28 cellular contexts compared by ENCODE assay signal in the genomic region with DNA sequence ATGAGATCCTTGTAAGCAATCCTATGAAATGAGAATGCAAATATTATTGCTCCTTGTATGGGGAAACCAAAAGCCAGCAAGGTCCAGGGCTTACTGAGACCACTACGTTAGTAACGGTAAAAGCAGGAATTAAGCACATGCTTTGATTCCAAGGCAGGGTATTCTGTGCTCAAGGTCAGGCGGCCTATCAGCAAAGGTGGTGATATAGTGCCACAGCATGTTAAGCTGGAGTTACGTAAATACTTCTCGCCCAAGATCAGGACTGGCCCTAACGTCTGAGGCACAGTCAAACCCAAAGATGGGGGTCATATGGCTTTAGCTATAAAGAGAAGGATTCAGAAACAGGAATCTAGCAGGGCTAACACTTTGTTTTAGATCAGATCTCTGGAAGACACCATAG.
"Had no signal": no experiment of that assay in that cellular context is flagged by ENCODE, and none has a peak within 500 bp of the region (broad histone marks: within the 10 kb centered on the region; RNA-seq: fewer than 3 reads in every experiment).

No MANE protein-coding gene starts in this region.

- H3K27ac ChIP-seq: colonic mucosa, epithelial cell of prostate, esophagus squamous epithelium, gastrocnemius medialis, heart right ventricle, left lung, lower lobe of right lung had no signal

- H3K36me3 ChIP-seq: colonic mucosa, esophagus squamous epithelium, gastrocnemius medialis, left lung, lower lobe of right lung had no signal

- DNase-seq: colonic mucosa; cortex of kidney; effector CD8-positive, alpha-beta T cell; effector memory CD8-positive, alpha-beta T cell; endodermal cell; erythroblast; esophagus squamous epithelium; foreskin fibroblast; foreskin melanocyte; gastrocnemius medialis; glutamatergic neuron; head of caudate nucleus; heart right ventricle; hippocampal formation; left cardiac atrium; left lung; left ventricle myocardium superior; lower lobe of right lung; mesenchymal stem cell; mucosa of descending colon; naive B cell had no signal

- FAIRE-seq: endometrium, islet of Langerhans, keratinocyte had no signal

- H3K9me3 ChIP-seq: colonic mucosa, esophagus squamous epithelium, gastrocnemius medialis, heart right ventricle, left lung, lower lobe of right lung, mucosa of descending colon had no signal

- H3K9me3 Mint-ChIP-seq: dendritic cell treated with granulocyte-macrophage colony-stimulating factor and Interleukin-4, amounts not matched to agents 40 ng/mL and 50 ng/mL, for 4 days; effector memory CD8-positive, alpha-beta T cell; endodermal cell; mesothelial cell of epicardium; naive B cell had no signal

- ATAC-seq: effector memory CD8-positive, alpha-beta T cell; esophagus mucosa; gastrocnemius medialis; heart right ventricle; left cardiac atrium; left lung; left ventricle myocardium superior; lower lobe of right lung; mucosa of descending colon had no signal

- H3K27me3 Mint-ChIP-seq: dendritic cell treated with granulocyte-macrophage colony-stimulating factor and Interleukin-4, amounts not matched to agents 40 ng/mL and 50 ng/mL, for 4 days; effector memory CD8-positive, alpha-beta T cell; naive B cell had no signal

- H3K27me3 ChIP-seq: colonic mucosa, esophagus squamous epithelium, gastrocnemius medialis, heart right ventricle, left lung had no signal

- H3K4me3 Mint-ChIP-seq: dendritic cell treated with granulocyte-macrophage colony-stimulating factor and Interleukin-4, amounts not matched to agents 40 ng/mL and 50 ng/mL, for 4 days; effector memory CD8-positive, alpha-beta T cell; endodermal cell; mesothelial cell of epicardium; naive B cell had no signal

- H3K4me3 ChIP-seq: colonic mucosa, esophagus squamous epithelium, gastrocnemius medialis, heart right ventricle, left lung, lower lobe of right lung, mucosa of descending colon had no signal

- H3K27ac Mint-ChIP-seq: dendritic cell treated with granulocyte-macrophage colony-stimulating factor and Interleukin-4, amounts not matched to agents 40 ng/mL and 50 ng/mL, for 4 days; endodermal cell; mesothelial cell of epicardium; naive B cell had no signal

- H3K4me1 ChIP-seq: colonic mucosa, esophagus squamous epithelium, gastrocnemius medialis, left lung, lower lobe of right lung had no signal
